ENCODE assay signal across 20 cellular contexts in the genomic region with DNA sequence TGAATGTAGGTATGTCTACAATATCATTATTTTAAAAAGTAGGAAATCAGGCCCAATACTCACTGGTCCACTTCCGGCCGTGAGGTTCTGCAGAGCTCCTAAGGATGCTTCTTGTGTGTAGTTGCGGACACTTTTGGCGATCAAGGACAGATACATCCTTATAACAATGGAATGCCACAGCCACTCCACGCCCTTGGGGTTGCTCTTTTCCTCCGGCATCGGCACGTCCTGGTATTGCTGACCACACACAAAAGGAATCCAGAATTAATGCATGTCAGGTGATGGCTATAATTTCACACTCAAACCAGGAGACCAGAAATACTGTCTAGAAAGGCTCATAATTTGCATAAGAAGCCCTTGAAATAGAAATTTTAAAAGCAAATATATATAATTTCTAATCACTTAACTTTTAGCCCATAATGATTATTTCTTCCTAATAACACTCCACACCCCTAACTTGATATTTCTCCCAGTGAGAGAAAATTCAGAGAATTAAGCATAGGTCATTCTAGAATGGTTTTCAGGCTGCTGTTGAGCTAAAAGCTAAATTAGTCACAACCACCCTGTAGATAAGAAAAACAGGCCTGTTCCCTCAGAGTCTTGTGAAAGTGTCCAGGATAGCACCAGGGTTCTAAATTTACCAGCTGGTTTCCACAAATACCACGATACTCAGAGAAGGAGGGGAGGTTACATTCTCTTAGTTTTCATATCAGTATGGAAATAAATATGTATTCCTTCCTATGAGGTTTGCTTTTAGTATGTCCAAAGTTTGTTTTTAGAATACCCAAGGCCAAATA.
A peak's percentile ranks its signal among the peaks of the same experiment; 100 is the strongest.
DNase-seq lines count a peak whose midpoint lies in the region; ATAC-seq, FAIRE-seq and TF ChIP-seq lines count a peak whose summit lies in the region.
"Had no signal": no experiment of that assay in that cellular context is flagged by ENCODE, and none has a peak within 500 bp of the region (broad histone marks: within the 10 kb centered on the region; RNA-seq: fewer than 3 reads in every experiment).

No MANE protein-coding gene starts in this region.

- H3K27ac Mint-ChIP-seq in astrocyte (ENCODE audit: unreplicated experiment), result peak overlapping the region; percentile 62
- H3K27ac Mint-ChIP-seq: activated CD4-positive, alpha-beta T cell treated with anti-CD3 and anti-CD28 coated beads for 36 hours; activated naive CD4-positive, alpha-beta T cell treated with anti-CD3 and anti-CD28 coated beads, Interleukin-2, amount 10 ng/mL, durations not matched to agents 7 days and 5 days; GM23338 had no signal

- intact Hi-C loops in heart left ventricle (cut with DNase I), result loop anchor here in 4 of 10 donors (2.0 to 5.0 kb wide), 2 partner anchors 55 to 56 kb away; no protein-coding TSS in a partner anchor

- H3K36me3 Mint-ChIP-seq in astrocyte (ENCODE audit: low read depth, unreplicated experiment), result peaks cover 7% of the 10 kb centered on the region
- H3K36me3 Mint-ChIP-seq: activated naive CD4-positive, alpha-beta T cell treated with anti-CD3 and anti-CD28 coated beads, Interleukin-2, amount 10 ng/mL, durations not matched to agents 7 days and 5 days had no signal

- FAIRE-seq in astrocyte (lab: Jason Lieb, UNC), result no peak
- FAIRE-seq: GM12891 had no signal

- no peak overlapping the region for H3K9ac ChIP-seq in astrocyte (ENCODE audit: low read length)
- H3K9ac ChIP-seq: KMS-11 had no signal

- H4K20me1 ChIP-seq in astrocyte (ENCODE audit: insufficient read depth, low read length), result no peaks in the 10 kb centered on the region

- H3K4me3 ChIP-seq in astrocyte (ENCODE audit: insufficient read depth, low read depth, low read length) (no peak overlapping the region), heart left ventricle (peak overlapping the region in 7 of 12 donors; percentile 15 to 47 (median 35)), retinal pigment epithelial cell (ENCODE audit: low read length) (no peak overlapping the region)
- H3K4me3 ChIP-seq: GM23338 had no signal

- peak; percentile 11 for DNase-seq in HT1080 (ENCODE audit: low read depth)
- peak; percentile 37 for DNase-seq in astrocyte (ENCODE audit: low read depth)
- DNase-seq in heart left ventricle, result peak in 2 of 5 donors; percentile 15 to 42
- DNase-seq in retinal pigment epithelial cell (ENCODE audit: low read depth), result peak; percentile 74
- no peak for DNase-seq in DMS79 (lab: John Stamatoyannopoulos, UW)
- DNase-seq: activated CD4-positive, alpha-beta T cell treated with anti-CD3 and anti-CD28 coated beads for 36 hours; activated CD8-positive, alpha-beta memory T cell treated with anti-CD3 and anti-CD28 coated beads, Interleukin-2, amount 50 U/mL, for 48 hours; activated naive CD4-positive, alpha-beta T cell treated with anti-CD3 and anti-CD28 coated beads, Interleukin-2, amount 10 ng/mL, durations not matched to agents 7 days and 5 days; AML-193; GF-D8; hippocampal formation; NCI-H1105 treated with DMSO at 0.1 percent for 48 hours; NCI-H748 treated with DMSO at 0.1 percent for 48 hours; occipital lobe had no signal

- no peaks in the 10 kb centered on the region for H3K79me2 ChIP-seq in astrocyte (ENCODE audit: insufficient read depth, low read length)

- H3K9me3 ChIP-seq in astrocyte (ENCODE audit: insufficient read depth, low read depth, low read length), result no peaks in the 10 kb centered on the region
- H3K9me3 ChIP-seq in heart left ventricle, result no peaks in the 10 kb centered on the region

- H3K36me3 ChIP-seq in astrocyte (ENCODE audit: insufficient read depth, low read length), result no peaks in the 10 kb centered on the region
- H3K36me3 ChIP-seq in heart left ventricle, result peaks cover 0 to 43% (median 0%) of the 10 kb centered on the region in 9 donors

- no peaks in the 10 kb centered on the region for H3K9me3 Mint-ChIP-seq in astrocyte (ENCODE audit: unreplicated experiment)
- H3K9me3 Mint-ChIP-seq: activated naive CD4-positive, alpha-beta T cell treated with anti-CD3 and anti-CD28 coated beads, Interleukin-2, amount 10 ng/mL, durations not matched to agents 7 days and 5 days; GM23338 had no signal

- peak; percentile 86 to 88 (median 87) for ATAC-seq in heart left ventricle
- no peak for ATAC-seq in GM21526 (IDR thresholded peaks at IDR 0.05; ENCODE audit: low FRiP score, unreplicated experiment)
- no peak for ATAC-seq in HG03432 (IDR thresholded peaks at IDR 0.05; ENCODE audit: unreplicated experiment)
- ATAC-seq: activated CD4-positive, alpha-beta T cell treated with anti-CD3 and anti-CD28 coated beads for 36 hours; GM23338 had no signal

- no peak for TF ChIP-seq POLR2A in heart left ventricle (IDR thresholded peaks at IDR 0.05)

- H3K4me3 Mint-ChIP-seq in astrocyte (ENCODE audit: unreplicated experiment), result no peak overlapping the region
- H3K4me3 Mint-ChIP-seq: activated CD4-positive, alpha-beta T cell treated with anti-CD3 and anti-CD28 coated beads for 36 hours; activated naive CD4-positive, alpha-beta T cell treated with anti-CD3 and anti-CD28 coated beads, Interleukin-2, amount 10 ng/mL, durations not matched to agents 7 days and 5 days; GM23338 had no signal

- no peak overlapping the region for H3K4me2 ChIP-seq in astrocyte (ENCODE audit: low read length)
- H3K4me2 ChIP-seq: GM23338, KMS-11 had no signal

- H3K27ac ChIP-seq in astrocyte (ENCODE audit: low read depth, low read length), result peak overlapping the region; percentile 37
- H3K27ac ChIP-seq in heart left ventricle, result peak overlapping the region; percentile 58 to 96 (median 81)
- H3K27ac ChIP-seq: HL-60, KMS-11 had no signal

- no peaks in the 10 kb centered on the region for H3K27me3 ChIP-seq in astrocyte (ENCODE audit: insufficient read depth, low read length)
- no peaks in the 10 kb centered on the region for H3K27me3 ChIP-seq in heart left ventricle

- H3K4me1 Mint-ChIP-seq in astrocyte (ENCODE audit: low read depth, unreplicated experiment), result peaks cover 14% of the 10 kb centered on the region
- H3K4me1 Mint-ChIP-seq: activated CD4-positive, alpha-beta T cell treated with anti-CD3 and anti-CD28 coated beads for 36 hours; activated naive CD4-positive, alpha-beta T cell treated with anti-CD3 and anti-CD28 coated beads, Interleukin-2, amount 10 ng/mL, durations not matched to agents 7 days and 5 days; GM23338 had no signal

- H3K27me3 Mint-ChIP-seq in astrocyte (ENCODE audit: low read depth, unreplicated experiment), result no peaks in the 10 kb centered on the region
- H3K27me3 Mint-ChIP-seq: activated naive CD4-positive, alpha-beta T cell treated with anti-CD3 and anti-CD28 coated beads, Interleukin-2, amount 10 ng/mL, durations not matched to agents 7 days and 5 days had no signal

- 28 to 38% (median 32%) methylated on average over 9 of the region's 9 CpGs for WGBS in heart left ventricle, 4 donors

- TF ChIP-seq CTCF in astrocyte (IDR thresholded peaks at IDR 0.05; ENCODE audit: insufficient read depth, low read depth, low read length), result no peak
- TF ChIP-seq CTCF in heart left ventricle (IDR thresholded peaks at IDR 0.05), result no peak
- TF ChIP-seq CTCF in retinal pigment epithelial cell (conservative IDR thresholded peaks at IDR 0.05; ENCODE audit: low read depth, low read length), result no peak

- no peaks in the 10 kb centered on the region for H3K4me1 ChIP-seq in astrocyte (ENCODE audit: insufficient read depth, low read length)
- peaks cover 0 to 45% (median 14%) of the 10 kb centered on the region in 12 donors for H3K4me1 ChIP-seq in heart left ventricle

- H2AFZ ChIP-seq in astrocyte (ENCODE audit: low read depth, low read length), result no peak overlapping the region
- H2AFZ ChIP-seq: GM23338 had no signal

Comparison
In these comparisons a context has a peak if more than half of its experiments do, and no peak if none do; other contexts are left out.
1. H3K4me3 ChIP-seq: peak in heart left ventricle (7 of 12); none in astrocyte (single experiment) and retinal pigment epithelial cell (single experiment).
2. ATAC-seq: peak in heart left ventricle (4 of 4); none in GM21526 (single experiment) and HG03432 (single experiment).